Comparison of ENCODE assay signal across 8 cellular contexts in genomic region chr1:39671793-39672550, GRCh38. TPM values are rescaled to one million over a fixed set of nuclear protein-coding genes. Genes with fewer than 3 reads are reported as not detected.
DNase-seq lines count a peak whose midpoint lies in the region; ATAC-seq lines count a peak whose summit lies in the region.

Gene NT5C1A, minus strand, starts transcription at chr1:39672107. Its CDS starts 69 bp downstream, at chr1:39672038.

- no peak within 1 kb of the TSS for H2AFZ ChIP-seq in trophoblast cell (ENCODE audit: insufficient read depth, low read length, poor library complexity)

- DNase-seq in activated naive CD4-positive, alpha-beta T cell treated with Interleukin-2 at 50 U/mL for 16 hours: peak; percentile 40
- DNase-seq in Right ventricle myocardium superior: peak; percentile 80
- DNase-seq in trophoblast cell: no peak
- no peak for DNase-seq in SKM-1 (lab: John Stamatoyannopoulos, UW; ENCODE audit: unreplicated experiment)
- DNase-seq in GOT3 (lab: John Stamatoyannopoulos, UW): no peak

- no peak within 1 kb of the TSS for H2BK12ac ChIP-seq in trophoblast cell (ENCODE audit: low read length)

- peaks cover 12 to 33% (median 30%) of the 10 kb centered on the region in 10 experiments for H3K4me1 ChIP-seq in BLaER1 treated with 17β-estradiol and CSF1 and Interleukin-3, amounts not matched to agents 10 nM and 100 nM
- 0 out of 2 replicates have a peak, but pooled peaks cover 3% of the 10 kb centered on the region for H3K4me1 ChIP-seq in HUES64 (ENCODE audit: insufficient read depth, low read length)
- H3K4me1 ChIP-seq in trophoblast cell (ENCODE audit: control insufficient read depth in 1 of 2, insufficient read depth in 2 of 2, low read length in 2 of 2): peaks cover 0 to 4% of the 10 kb centered on the region in 2 experiments

- H3K9ac ChIP-seq in BLaER1 treated with 17β-estradiol and CSF1 and Interleukin-3, amounts not matched to agents 10 nM and 100 nM: peak within 1 kb of the TSS; percentile 49 to 78 (median 70)
- H3K9ac ChIP-seq in HUES64 (ENCODE audit: low read depth, low read length) (no peak within 1 kb of the TSS), trophoblast cell (ENCODE audit: low read length) (no peak within 1 kb of the TSS)

- no peaks in the 10 kb centered on the region for H3K79me1 ChIP-seq in trophoblast cell (ENCODE audit: low read length)

- no peak within 1 kb of the TSS for H3K4ac ChIP-seq in trophoblast cell (ENCODE audit: low read depth, low read length)

- peaks cover 0 to 7% (median 0%) of the 10 kb centered on the region in 11 experiments; a peak in 2 of 22 replicates for H4K20me1 ChIP-seq in BLaER1 treated with 17β-estradiol and CSF1 and Interleukin-3, amounts not matched to agents 10 nM and 100 nM

- H3K9me3 ChIP-seq in BLaER1 treated with 17β-estradiol and CSF1 and Interleukin-3, amounts not matched to agents 10 nM and 100 nM (replicated peaks in 1 of 11): no peaks in the 10 kb centered on the region
- H3K9me3 ChIP-seq in HUES64 (ENCODE audit: insufficient read depth, low read depth, low read length) (no peaks in the 10 kb centered on the region), trophoblast cell (ENCODE audit: insufficient read depth, low read depth, low read length) (no peaks in the 10 kb centered on the region)

- H2BK5ac ChIP-seq in trophoblast cell (ENCODE audit: low read depth, low read length, poor library complexity): no peak within 1 kb of the TSS

- no peak within 1 kb of the TSS for H2BK120ac ChIP-seq in trophoblast cell (ENCODE audit: insufficient read depth, low read length, poor library complexity)

- H3K27me3 ChIP-seq in BLaER1 treated with 17β-estradiol and CSF1 and Interleukin-3, amounts not matched to agents 10 nM and 100 nM: peaks cover 20 to 28% (median 23%) of the 10 kb centered on the region in 11 experiments
- H3K27me3 ChIP-seq in HUES64 (ENCODE audit: insufficient read depth, low read length) (peaks cover 99% of the 10 kb centered on the region), trophoblast cell (ENCODE audit: insufficient read depth, low read length) (peaks cover 44% of the 10 kb centered on the region)

- no peaks in the 10 kb centered on the region for H3K79me2 ChIP-seq in trophoblast cell (ENCODE audit: control insufficient read depth, insufficient read depth, low read length, poor library complexity)

- H2AK5ac ChIP-seq in trophoblast cell (ENCODE audit: low read length): no peak within 1 kb of the TSS

- ATAC-seq in Right ventricle myocardium superior (ENCODE audit: poor library complexity): peak; percentile 88
- ATAC-seq in HG03432 (IDR thresholded peaks at IDR 0.05; ENCODE audit: unreplicated experiment): no peak

- H3K36me3 ChIP-seq in BLaER1 treated with 17β-estradiol and CSF1 and Interleukin-3, amounts not matched to agents 10 nM and 100 nM: no peaks in the 10 kb centered on the region
- H3K36me3 ChIP-seq in HUES64 (ENCODE audit: insufficient read depth, low read length) (no peaks in the 10 kb centered on the region), trophoblast cell (ENCODE audit: control insufficient read depth in 1 of 2, insufficient read depth in 2 of 2, low read length in 2 of 2) (no peaks in the 10 kb centered on the region)

- WGBS in HUES64: 5% methylated on average over 55 of the region's 55 CpGs
- no CpG with 5 or more reads among the region's 55 CpGs for WGBS in trophoblast cell (ENCODE audit: extremely low coverage, insufficient coverage, insufficient read length)

- H3K4me2 ChIP-seq in BLaER1 treated with 17β-estradiol and CSF1 and Interleukin-3, amounts not matched to agents 10 nM and 100 nM: peak within 1 kb of the TSS; percentile 95 to 100 (median 99)
- H3K4me2 ChIP-seq in trophoblast cell (ENCODE audit: low read length): peak within 1 kb of the TSS; percentile 35

- H3K14ac ChIP-seq in trophoblast cell (ENCODE audit: low read length): no peak within 1 kb of the TSS

- H4K12ac ChIP-seq in trophoblast cell (ENCODE audit: low read depth, low read length): no peak within 1 kb of the TSS

- no peak within 1 kb of the TSS for H3K23ac ChIP-seq in trophoblast cell (ENCODE audit: low read length)

- no peak within 1 kb of the TSS for H4K8ac ChIP-seq in trophoblast cell (ENCODE audit: low read depth, low read length)

- 0 out of 22 replicates have a peak within 1 kb of the TSS, but pooled peaks of 1 of the 11 experiments have one; percentile 6 for H3K27ac ChIP-seq in BLaER1 treated with 17β-estradiol and CSF1 and Interleukin-3, amounts not matched to agents 10 nM and 100 nM
- no peak within 1 kb of the TSS for H3K27ac ChIP-seq in HUES64 (ENCODE audit: low read depth, low read length)
- no peak within 1 kb of the TSS for H3K27ac ChIP-seq in trophoblast cell (ENCODE audit: low read depth, low read length)

- no peak within 1 kb of the TSS for H3K18ac ChIP-seq in trophoblast cell (ENCODE audit: low read length)

- H3K4me3 ChIP-seq in BLaER1 treated with 17β-estradiol and CSF1 and Interleukin-3, amounts not matched to agents 10 nM and 100 nM: peak within 1 kb of the TSS; percentile 54 to 74 (median 64)
- peak within 1 kb of the TSS; percentile 47 for H3K4me3 ChIP-seq in HUES64 (ENCODE audit: low read length)
- H3K4me3 ChIP-seq in trophoblast cell (ENCODE audit: low read depth, low read length): peak within 1 kb of the TSS; percentile 14

- H4K91ac ChIP-seq in trophoblast cell (ENCODE audit: low read depth, low read length): no peak within 1 kb of the TSS

- intact Hi-C loops in Right ventricle myocardium superior (cut with DNase I): no loop called here

RNA-seq across cellular contexts. Expression of gene NT5C1A, which starts in this region (rescaled TPM):
- polyA plus RNA-seq in HUES64 (2013, experiment 1 of 2): not detected
- polyA plus RNA-seq in HUES64 (2013, experiment 2 of 2): not detected
- total RNA-seq in Right ventricle myocardium superior: 30.4 TPM
- not detected in 2 replicates for polyA plus RNA-seq in trophoblast cell (2013)

Comparison
In these comparisons a context has a peak if more than half of its experiments do, and no peak if none do; other contexts are left out.
1. H3K9ac ChIP-seq: peak in BLaER1 treated with 17β-estradiol and CSF1 and Interleukin-3, amounts not matched to agents 10 nM and 100 nM (11 of 11); none in HUES64 (single experiment) and trophoblast cell (single experiment).
2. DNase-seq: peak in activated naive CD4-positive, alpha-beta T cell treated with Interleukin-2 at 50 U/mL for 16 hours (single experiment) and Right ventricle myocardium superior (single experiment); none in trophoblast cell (0 of 2), SKM-1 (single experiment) and GOT3 (single experiment).
3. Peak in every context shown above with its lines, with median percentiles within 50 percentile points of each other: H3K4me3 ChIP-seq.